In the genomic region with DNA sequence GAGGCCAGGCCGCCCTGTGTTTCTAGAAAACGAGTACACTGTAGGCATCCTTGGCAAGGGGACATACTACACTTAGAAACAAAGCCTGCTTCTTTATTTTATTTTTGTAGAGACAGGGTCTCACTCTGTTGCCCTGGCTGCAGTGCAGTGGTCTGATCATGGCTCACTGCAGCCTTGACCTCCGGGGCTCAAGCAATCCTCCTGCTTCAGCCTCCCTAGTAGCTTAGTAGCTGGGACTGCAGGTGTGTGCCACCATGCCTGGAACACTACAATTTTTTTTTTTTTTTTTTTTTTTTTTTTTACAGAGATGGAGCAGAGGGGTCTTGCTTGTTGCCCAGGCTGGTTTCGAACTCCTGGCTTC, we compare ENCODE assay signal across 1 cellular context.
TF ChIP-seq lines count a peak whose summit lies in the region.

No MANE protein-coding gene starts in this region.

TF ChIP-seq in HCT116, 20 proteins besides CTCF, POLR2A, EP300 and RAD21:
- TF ChIP-seq, protein P1, sequence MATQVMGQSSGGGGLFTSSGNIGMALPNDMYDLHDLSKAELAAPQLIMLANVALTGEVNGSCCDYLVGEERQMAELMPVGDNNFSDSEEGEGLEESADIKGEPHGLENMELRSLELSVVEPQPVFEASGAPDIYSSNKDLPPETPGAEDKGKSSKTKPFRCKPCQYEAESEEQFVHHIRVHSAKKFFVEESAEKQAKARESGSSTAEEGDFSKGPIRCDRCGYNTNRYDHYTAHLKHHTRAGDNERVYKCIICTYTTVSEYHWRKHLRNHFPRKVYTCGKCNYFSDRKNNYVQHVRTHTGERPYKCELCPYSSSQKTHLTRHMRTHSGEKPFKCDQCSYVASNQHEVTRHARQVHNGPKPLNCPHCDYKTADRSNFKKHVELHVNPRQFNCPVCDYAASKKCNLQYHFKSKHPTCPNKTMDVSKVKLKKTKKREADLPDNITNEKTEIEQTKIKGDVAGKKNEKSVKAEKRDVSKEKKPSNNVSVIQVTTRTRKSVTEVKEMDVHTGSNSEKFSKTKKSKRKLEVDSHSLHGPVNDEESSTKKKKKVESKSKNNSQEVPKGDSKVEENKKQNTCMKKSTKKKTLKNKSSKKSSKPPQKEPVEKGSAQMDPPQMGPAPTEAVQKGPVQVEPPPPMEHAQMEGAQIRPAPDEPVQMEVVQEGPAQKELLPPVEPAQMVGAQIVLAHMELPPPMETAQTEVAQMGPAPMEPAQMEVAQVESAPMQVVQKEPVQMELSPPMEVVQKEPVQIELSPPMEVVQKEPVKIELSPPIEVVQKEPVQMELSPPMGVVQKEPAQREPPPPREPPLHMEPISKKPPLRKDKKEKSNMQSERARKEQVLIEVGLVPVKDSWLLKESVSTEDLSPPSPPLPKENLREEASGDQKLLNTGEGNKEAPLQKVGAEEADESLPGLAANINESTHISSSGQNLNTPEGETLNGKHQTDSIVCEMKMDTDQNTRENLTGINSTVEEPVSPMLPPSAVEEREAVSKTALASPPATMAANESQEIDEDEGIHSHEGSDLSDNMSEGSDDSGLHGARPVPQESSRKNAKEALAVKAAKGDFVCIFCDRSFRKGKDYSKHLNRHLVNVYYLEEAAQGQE (IDR thresholded peaks at IDR 0.05; ENCODE audit: low read depth) = no peak
- no peak for TF ChIP-seq EZH2phosphoT487 (IDR thresholded peaks at IDR 0.05; ENCODE audit: borderline replicate concordance)
- TF ChIP-seq ELF1 (IDR thresholded peaks at IDR 0.05; ENCODE audit: borderline replicate concordance, low read depth) = no peak
- TF ChIP-seq TCF7L2 (IDR thresholded peaks at IDR 0.05; ENCODE audit: borderline replicate concordance, extremely low read depth, insufficient read depth, insufficient read length) = no peak
- TF ChIP-seq POLR2AphosphoS5 (IDR thresholded peaks at IDR 0.05; ENCODE audit: low read depth, low read length) = no peak
- no peak for TF ChIP-seq SIN3A (IDR thresholded peaks at IDR 0.05; ENCODE audit: low read depth)
- TF ChIP-seq ZFX (IDR thresholded peaks at IDR 0.05) = no peak
- no peak for TF ChIP-seq CEBPB (IDR thresholded peaks at IDR 0.05; ENCODE audit: low read depth)
- TF ChIP-seq EZH2 (IDR thresholded peaks at IDR 0.05) = no peak
- no peak for TF ChIP-seq SP1 (IDR thresholded peaks at IDR 0.05; ENCODE audit: low read depth)
- TF ChIP-seq SRF (IDR thresholded peaks at IDR 0.05; ENCODE audit: low read depth) = no peak
- no peak for TF ChIP-seq FOSL1 (IDR thresholded peaks at IDR 0.05; ENCODE audit: low read depth)
- TF ChIP-seq, protein P2, sequence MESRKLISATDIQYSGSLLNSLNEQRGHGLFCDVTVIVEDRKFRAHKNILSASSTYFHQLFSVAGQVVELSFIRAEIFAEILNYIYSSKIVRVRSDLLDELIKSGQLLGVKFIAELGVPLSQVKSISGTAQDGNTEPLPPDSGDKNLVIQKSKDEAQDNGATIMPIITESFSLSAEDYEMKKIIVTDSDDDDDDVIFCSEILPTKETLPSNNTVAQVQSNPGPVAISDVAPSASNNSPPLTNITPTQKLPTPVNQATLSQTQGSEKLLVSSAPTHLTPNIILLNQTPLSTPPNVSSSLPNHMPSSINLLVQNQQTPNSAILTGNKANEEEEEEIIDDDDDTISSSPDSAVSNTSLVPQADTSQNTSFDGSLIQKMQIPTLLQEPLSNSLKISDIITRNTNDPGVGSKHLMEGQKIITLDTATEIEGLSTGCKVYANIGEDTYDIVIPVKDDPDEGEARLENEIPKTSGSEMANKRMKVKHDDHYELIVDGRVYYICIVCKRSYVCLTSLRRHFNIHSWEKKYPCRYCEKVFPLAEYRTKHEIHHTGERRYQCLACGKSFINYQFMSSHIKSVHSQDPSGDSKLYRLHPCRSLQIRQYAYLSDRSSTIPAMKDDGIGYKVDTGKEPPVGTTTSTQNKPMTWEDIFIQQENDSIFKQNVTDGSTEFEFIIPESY (IDR thresholded peaks at IDR 0.05; ENCODE audit: extremely low read depth, insufficient replicate concordance, low read length) = no peak
- TF ChIP-seq CBX3 (IDR thresholded peaks at IDR 0.05; ENCODE audit: low read depth) = no peak
- no peak for TF ChIP-seq ZNF274 (IDR thresholded peaks at IDR 0.05; ENCODE audit: low read depth, low read length)
- TF ChIP-seq EGR1 (IDR thresholded peaks at IDR 0.05; ENCODE audit: low read depth) = no peak
- TF ChIP-seq, protein P3, sequence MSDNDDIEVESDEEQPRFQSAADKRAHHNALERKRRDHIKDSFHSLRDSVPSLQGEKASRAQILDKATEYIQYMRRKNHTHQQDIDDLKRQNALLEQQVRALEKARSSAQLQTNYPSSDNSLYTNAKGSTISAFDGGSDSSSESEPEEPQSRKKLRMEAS (IDR thresholded peaks at IDR 0.05) = no peak
- no peak for TF ChIP-seq YY1 (IDR thresholded peaks at IDR 0.05; ENCODE audit: extremely low read depth, insufficient replicate concordance, low read depth, low read length)
- no peak for TF ChIP-seq JUND (IDR thresholded peaks at IDR 0.05)
- TF ChIP-seq, protein P4, sequence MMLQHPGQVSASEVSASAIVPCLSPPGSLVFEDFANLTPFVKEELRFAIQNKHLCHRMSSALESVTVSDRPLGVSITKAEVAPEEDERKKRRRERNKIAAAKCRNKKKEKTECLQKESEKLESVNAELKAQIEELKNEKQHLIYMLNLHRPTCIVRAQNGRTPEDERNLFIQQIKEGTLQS (IDR thresholded peaks at IDR 0.05) = no peak
